ENCODE assay signal across 30 cellular contexts in genomic region chr15:81271761-81272644, GRCh38.
"Had no signal": no experiment of that assay in that cellular context is flagged by ENCODE, and none has a peak within 500 bp of the region (broad histone marks: within the 10 kb centered on the region; RNA-seq: fewer than 3 reads in every experiment).

No MANE protein-coding gene starts in this region.

- H3K27me3 Mint-ChIP-seq: activated CD4-positive, alpha-beta T cell treated with anti-CD3 and anti-CD28 coated beads for 36 hours; activated T-helper 17 cell treated with anti-CD3 and anti-CD28 coated beads, Interleukin-2, amount 50 U/mL, for 72 hours; effector memory CD8-positive, alpha-beta T cell; naive B cell; stimulated activated memory B cell treated with anti-CD40 and anti-IgM and Interleukin-4, amounts not matched to agents 10 μg/mL and 1 μg/mL and 100 μg/mL, for 72 hours; stimulated activated naive CD8-positive, alpha-beta T cell treated with anti-CD3 and anti-CD28 coated beads, Interleukin-15, amount 100 ng/mL, for 72 hours had no signal

- H3K4me3 ChIP-seq: coronary artery, ovary, psoas muscle, sigmoid colon, thyroid gland, upper lobe of right lung had no signal

- H3K36me3 ChIP-seq: ovary, sigmoid colon, thyroid gland had no signal

- H3K27ac Mint-ChIP-seq: activated CD4-positive, alpha-beta T cell treated with anti-CD3 and anti-CD28 coated beads for 36 hours; activated naive CD4-positive, alpha-beta T cell treated with anti-CD3 and anti-CD28 coated beads, Interleukin-2, amount 50 U/mL, for 72 hours; activated T-helper 17 cell treated with anti-CD3 and anti-CD28 coated beads, Interleukin-2, amount 50 U/mL, for 72 hours; effector memory CD8-positive, alpha-beta T cell; mesothelial cell of epicardium; nephron progenitor cell; stimulated activated memory B cell treated with anti-CD40 and anti-IgM and Interleukin-4, amounts not matched to agents 10 μg/mL and 1 μg/mL and 100 μg/mL, for 72 hours; stimulated activated naive CD8-positive, alpha-beta T cell treated with anti-CD3 and anti-CD28 coated beads, Interleukin-15, amount 100 ng/mL, for 72 hours; T-helper 2 cell treated with Interferon-gamma antibody and Interleukin-4, amounts not matched to agents 5 μg/mL and 100 μg/mL, for 36 hours had no signal

- DNase-seq: activated CD4-positive, alpha-beta T cell treated with anti-CD3 and anti-CD28 coated beads for 36 hours; activated CD4-positive, alpha-beta T cell treated with anti-CD3 and anti-CD28 coated beads, Interleukin-2, amount 50 U/mL, for 48 hours; activated CD4-positive, CD25-positive, alpha-beta regulatory T cell; activated naive CD4-positive, alpha-beta T cell; activated T-cell treated with anti-CD3 and anti-CD28 coated beads, Interleukin-2, amount 50 U/mL, for 4 hours; anterior cingulate cortex; cerebellar nuclear complex; effector memory CD8-positive, alpha-beta T cell; foreskin fibroblast; hippocampal formation; kidney; left colon; naive B cell; nephron progenitor cell; ovary; psoas muscle; sigmoid colon; small intestine; stimulated activated CD4-positive, alpha-beta T cell treated with anti-CD3 and anti-CD28 coated beads, Interleukin-4, amount 100 ng/mL, for 24 hours; stimulated activated naive CD8-positive, alpha-beta T cell treated with anti-CD3 and anti-CD28 coated beads, Interleukin-15, amount 100 ng/mL, for 72 hours; substantia nigra; T-helper 1 cell; thyroid gland; upper lobe of right lung had no signal

- H3K4me3 Mint-ChIP-seq: activated CD4-positive, alpha-beta T cell treated with anti-CD3 and anti-CD28 coated beads for 36 hours; activated T-cell treated with anti-CD3 and anti-CD28 coated beads, Interleukin-2, amount 50 U/mL, for 4 hours; activated T-helper 17 cell treated with anti-CD3 and anti-CD28 coated beads, Interleukin-2, amount 50 U/mL, for 72 hours; effector memory CD8-positive, alpha-beta T cell; mesothelial cell of epicardium; naive B cell; nephron progenitor cell; stimulated activated memory B cell treated with anti-CD40 and anti-IgM and Interleukin-4, amounts not matched to agents 10 μg/mL and 1 μg/mL and 100 μg/mL, for 72 hours; stimulated activated naive CD8-positive, alpha-beta T cell treated with anti-CD3 and anti-CD28 coated beads, Interleukin-15, amount 100 ng/mL, for 72 hours; T-helper 2 cell treated with Interferon-gamma antibody and Interleukin-4, amounts not matched to agents 5 μg/mL and 100 μg/mL, for 36 hours had no signal

- H3K27ac ChIP-seq: coronary artery, ovary, psoas muscle, sigmoid colon, thyroid gland, upper lobe of right lung had no signal

- ATAC-seq: activated CD4-positive, alpha-beta T cell treated with anti-CD3 and anti-CD28 coated beads for 36 hours; activated naive CD4-positive, alpha-beta T cell treated with anti-CD3 and anti-CD28 coated beads, Interleukin-2, amount 50 U/mL, for 72 hours; activated T-cell treated with anti-CD3 and anti-CD28 coated beads, Interleukin-2, amount 50 U/mL, for 4 hours; activated T-helper 17 cell treated with anti-CD3 and anti-CD28 coated beads, Interleukin-2, amount 50 U/mL, for 72 hours; effector memory CD8-positive, alpha-beta T cell; left colon; psoas muscle; stimulated activated memory B cell treated with anti-CD40 and anti-IgM and Interleukin-4, amounts not matched to agents 10 μg/mL and 1 μg/mL and 100 μg/mL, for 72 hours; stimulated activated naive CD8-positive, alpha-beta T cell treated with anti-CD3 and anti-CD28 coated beads, Interleukin-15, amount 100 ng/mL, for 72 hours; upper lobe of right lung had no signal

- H3K27me3 ChIP-seq: ovary, sigmoid colon, thyroid gland, upper lobe of right lung had no signal

- H3K4me1 ChIP-seq: psoas muscle, upper lobe of right lung had no signal

- H3K9me3 ChIP-seq: ovary, psoas muscle, thyroid gland, upper lobe of right lung had no signal
